Comparison of ENCODE assay signal across 1 cellular context in genomic region chr7:96949766-96950165, GRCh38.
TF ChIP-seq lines count a peak whose summit lies in the region.

No MANE protein-coding gene starts in this region.

TF ChIP-seq in SK-N-SH, 30 proteins besides CTCF, POLR2A, EP300 and RAD21 (continued from another document):
- TF ChIP-seq ZBTB33 (IDR thresholded peaks at IDR 0.05; ENCODE audit: borderline replicate concordance, low read depth): no peak
- TF ChIP-seq FOSL2 (IDR thresholded peaks at IDR 0.05; ENCODE audit: borderline replicate concordance, low read depth): no peak
- TF ChIP-seq FOXM1 (IDR thresholded peaks at IDR 0.05; ENCODE audit: low read depth): no peak
- no peak for TF ChIP-seq NFIC (IDR thresholded peaks at IDR 0.05; ENCODE audit: borderline replicate concordance)
- no peak for TF ChIP-seq POLR2AphosphoS5 (IDR thresholded peaks at IDR 0.05; ENCODE audit: low read depth, low read length)
- no peak for TF ChIP-seq GATA2 (CRISPR knock-in tag; IDR thresholded peaks at IDR 0.05)
- no peak for TF ChIP-seq TAF1 (IDR thresholded peaks at IDR 0.05; ENCODE audit: borderline replicate concordance, low read depth, low read length)
